In genomic region chr6:1584996-1585668, GRCh38 we compare ENCODE assay signal across 14 cellular contexts.
"Had no signal": no experiment of that assay in that cellular context is flagged by ENCODE, and none has a peak within 500 bp of the region (broad histone marks: within the 10 kb centered on the region; RNA-seq: fewer than 3 reads in every experiment).

No MANE protein-coding gene starts in this region.

- H3K4me3 Mint-ChIP-seq: naive B cell, nephron had no signal

- H3K27ac Mint-ChIP-seq: nephron had no signal

- H3K4me1 Mint-ChIP-seq: naive B cell had no signal

- H3K36me3 ChIP-seq: stomach, thoracic aorta, transverse colon had no signal

- H3K36me3 Mint-ChIP-seq: naive B cell had no signal

- H3K27me3 ChIP-seq: transverse colon had no signal

- H3K4me1 ChIP-seq: foreskin keratinocyte, stomach had no signal

- DNase-seq: foreskin keratinocyte; hippocampal formation; left colon; mesendoderm; naive B cell; occipital lobe; small intestine; stimulated activated CD4-positive, alpha-beta T cell treated with anti-CD3 and anti-CD28 coated beads, Interleukin-12 subunit alpha, Interleukin-12 subunit beta, amount 100 ng/mL, for 4 hours; stimulated activated naive CD4-positive, alpha-beta T cell; stomach; substantia nigra; transverse colon had no signal

- H3K9me3 ChIP-seq: stomach, thoracic aorta, transverse colon had no signal

- H3K27ac ChIP-seq: foreskin keratinocyte, stomach, thoracic aorta, transverse colon had no signal

- H3K4me3 ChIP-seq: stomach, thoracic aorta, transverse colon had no signal
